Comparison of ENCODE assay signal across 16 cellular contexts in the genomic region with DNA sequence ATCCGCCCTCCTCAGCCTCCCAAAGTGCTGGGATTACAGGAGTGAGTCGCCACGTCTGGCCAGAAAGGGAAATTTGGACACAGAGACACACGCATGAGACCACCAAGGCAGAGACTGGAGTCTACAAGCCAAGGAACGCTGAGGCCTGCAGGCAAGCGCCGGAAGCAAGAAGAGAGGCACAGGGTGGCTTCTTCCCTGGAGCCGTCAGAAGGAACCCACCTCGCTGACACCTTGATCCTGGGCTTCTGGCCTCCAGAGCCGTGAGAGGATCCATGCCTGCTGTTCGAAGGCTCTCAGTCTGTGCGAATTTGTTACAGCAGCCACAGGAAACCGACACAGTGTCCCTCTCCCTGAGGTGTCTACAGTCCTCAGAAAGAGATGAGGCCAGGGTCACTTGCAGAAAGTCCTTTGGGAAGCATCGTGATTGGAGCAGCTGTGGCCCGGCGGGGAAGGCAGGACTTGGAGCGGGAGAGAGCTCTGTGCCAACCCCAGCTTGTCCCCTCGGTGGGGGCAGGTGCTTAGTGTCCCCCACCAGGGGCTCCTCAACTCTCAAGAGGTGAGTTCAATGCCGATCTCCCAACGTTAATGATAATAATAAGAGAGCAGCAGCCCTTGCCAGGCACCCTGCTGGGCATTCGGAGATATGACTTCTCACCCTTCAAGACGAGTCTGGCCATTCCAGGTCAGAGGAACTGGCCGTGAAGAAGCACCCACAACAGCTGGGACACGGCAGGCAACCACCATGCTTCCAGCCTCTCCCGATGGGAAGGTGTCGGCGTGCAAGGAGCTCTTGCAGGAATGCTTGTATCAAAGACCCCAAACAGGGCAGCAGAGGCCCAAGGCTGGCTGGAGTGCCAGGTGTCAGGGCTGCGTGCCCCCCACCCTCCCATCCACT.
DNase-seq lines count a peak whose midpoint lies in the region; ATAC-seq, FAIRE-seq and TF ChIP-seq lines count a peak whose summit lies in the region.
"Had no signal": no experiment of that assay in that cellular context is flagged by ENCODE, and none has a peak within 500 bp of the region (broad histone marks: within the 10 kb centered on the region; RNA-seq: fewer than 3 reads in every experiment).

No MANE protein-coding gene starts in this region.

- H4K20me1 ChIP-seq in osteoblast (ENCODE audit: insufficient read depth, low read length): no peaks in the 10 kb centered on the region

- POLR2A ChIA-PET in CD4-positive, alpha-beta T cell (lab: Charles Lee): interaction anchor here (1.0 to 5.4 kb wide), 2 partner anchors 37 to 67 kb away, joined by 3 to 93 read pairs; partner anchors contain the start of gene TNRC6C

- H3K27ac ChIP-seq in CD4-positive, alpha-beta T cell (ENCODE audit: low read depth, low read length): no peak overlapping the region
- no peak overlapping the region for H3K27ac ChIP-seq in osteoblast (ENCODE audit: low read depth, low read length)

- ATAC-seq in CD4-positive, alpha-beta T cell (ENCODE audit: poor library complexity): no peak
- ATAC-seq in HG03378 (IDR thresholded peaks at IDR 0.05; ENCODE audit: unreplicated experiment): no peak
- ATAC-seq: CD8-positive, alpha-beta T cell; HepG2 had no signal

- no peak overlapping the region for H3K4me3 Mint-ChIP-seq in CD4-positive, alpha-beta T cell
- H3K4me3 Mint-ChIP-seq in HFFc6 (no peak overlapping the region), chondrocyte (ENCODE audit: unreplicated experiment) (no peak overlapping the region)
- H3K4me3 Mint-ChIP-seq: CD8-positive, alpha-beta T cell had no signal

- peaks cover 34% of the 10 kb centered on the region for H3K4me1 Mint-ChIP-seq in CD4-positive, alpha-beta T cell (ENCODE audit: low read depth)
- peaks cover 17% of the 10 kb centered on the region for H3K4me1 Mint-ChIP-seq in HFFc6 (ENCODE audit: low read depth)
- H3K4me1 Mint-ChIP-seq in chondrocyte (ENCODE audit: low read depth): peaks cover 14% of the 10 kb centered on the region

- peaks cover 10% of the 10 kb centered on the region for H3K4me1 ChIP-seq in osteoblast (ENCODE audit: insufficient read depth, low read length)

- no peaks in the 10 kb centered on the region for H3K27me3 Mint-ChIP-seq in CD4-positive, alpha-beta T cell
- H3K27me3 Mint-ChIP-seq in HFFc6 (ENCODE audit: insufficient read depth) (peaks cover 48% of the 10 kb centered on the region), chondrocyte (ENCODE audit: low read depth) (peaks cover 65% of the 10 kb centered on the region)

- TF ChIP-seq CTCF in CD4-positive, alpha-beta T cell (IDR thresholded peaks at IDR 0.05): no peak
- TF ChIP-seq CTCF in HFFc6 (IDR thresholded peaks at IDR 0.05) (peak; percentile 27), chondrocyte (IDR thresholded peaks at IDR 0.05) (no peak), osteoblast (IDR thresholded peaks at IDR 0.05; ENCODE audit: extremely low read depth, low read depth, low read length) (no peak)

- H3K9me3 Mint-ChIP-seq in CD4-positive, alpha-beta T cell: no peaks in the 10 kb centered on the region
- H3K9me3 Mint-ChIP-seq in HFFc6 (no peaks in the 10 kb centered on the region), chondrocyte (ENCODE audit: low read depth) (no peaks in the 10 kb centered on the region)
- H3K9me3 Mint-ChIP-seq: CD8-positive, alpha-beta T cell had no signal

- peak overlapping the region; percentile 74 for H3K27ac Mint-ChIP-seq in CD4-positive, alpha-beta T cell
- H3K27ac Mint-ChIP-seq in HFFc6: no peak overlapping the region
- H3K27ac Mint-ChIP-seq in chondrocyte (ENCODE audit: unreplicated experiment): no peak overlapping the region

- DNase-seq in CD4-positive, alpha-beta T cell: peak in 1 of 10 experiments; percentile 2
- DNase-seq in HFFc6 (no peak), chondrocyte (ENCODE audit: low spot score) (peak; percentile 65), osteoblast (ENCODE audit: insufficient read length, low spot score, missing footprints) (peak; percentile 61), NCI-H526 treated with DMSO at 0.1 percent for 48 hours (lab: John Stamatoyannopoulos, UW) (no peak), GM12892 (ENCODE audit: insufficient read length) (no peak), activated gamma-delta T cell treated with Interleukin-2 at 50 U/mL for 16 hours (no peak)
- DNase-seq: CD8-positive, alpha-beta T cell; DMS79; KG1; NCI-H1092; NCI-H510A treated with DMSO at 0.1 percent for 48 hours; SIG-M5 had no signal

- CTCF ChIA-PET in CD4-positive, alpha-beta T cell (lab: Charles Lee): interaction anchor here (0.6 kb wide), 1 partner anchor 565 kb away, joined by 3 read pairs; no protein-coding TSS in a partner anchor

- no peaks in the 10 kb centered on the region for H3K36me3 ChIP-seq in osteoblast (ENCODE audit: insufficient read depth, low read length)

- no peak overlapping the region for H2AFZ ChIP-seq in osteoblast (ENCODE audit: low read length)

- H3K79me2 ChIP-seq in osteoblast (ENCODE audit: insufficient read depth, low read length): no peaks in the 10 kb centered on the region

- no peak for TF ChIP-seq POLR2A in GM12892 (IDR thresholded peaks at IDR 0.05; ENCODE audit: low read depth, low read length)

- no peaks in the 10 kb centered on the region for H3K9me3 ChIP-seq in CD4-positive, alpha-beta T cell (ENCODE audit: control insufficient read depth, low read length)
- no peaks in the 10 kb centered on the region for H3K9me3 ChIP-seq in osteoblast (ENCODE audit: low read depth, low read length)

- no peaks in the 10 kb centered on the region for H3K27me3 ChIP-seq in CD4-positive, alpha-beta T cell (ENCODE audit: control insufficient read depth, insufficient read depth, low read length)
- peaks cover 37% of the 10 kb centered on the region for H3K27me3 ChIP-seq in osteoblast (ENCODE audit: insufficient read depth, low read length)

- H3K4me3 ChIP-seq in osteoblast (ENCODE audit: insufficient read depth, low read length): no peak overlapping the region

- no peak overlapping the region for H3K4me2 ChIP-seq in osteoblast (ENCODE audit: insufficient read depth, low read length)

- peaks cover 4% of the 10 kb centered on the region for H3K36me3 Mint-ChIP-seq in CD4-positive, alpha-beta T cell (ENCODE audit: low read depth)
- no peaks in the 10 kb centered on the region for H3K36me3 Mint-ChIP-seq in HFFc6 (ENCODE audit: low read depth)
- no peaks in the 10 kb centered on the region for H3K36me3 Mint-ChIP-seq in chondrocyte (ENCODE audit: low read depth)
- H3K36me3 Mint-ChIP-seq: CD8-positive, alpha-beta T cell had no signal

- FAIRE-seq in GM12892 (lab: Jason Lieb, UNC): no peak
- FAIRE-seq: D721Med, HepG2 had no signal

- intact Hi-C loops in CD4-positive, alpha-beta T cell (cut with DNase I, micrococcal nuclease): loop anchor here (2.0 to 10.0 kb wide), 5 partner anchors 55 to 533 kb away; no protein-coding TSS in a partner anchor

Comparison
In these comparisons a context has a peak if more than half of its experiments do, and no peak if none do; other contexts are left out.
1. DNase-seq: peak in chondrocyte (single experiment) and osteoblast (single experiment); none in HFFc6 (single experiment), NCI-H526 treated with DMSO at 0.1 percent for 48 hours (single experiment), GM12892 (single experiment) and activated gamma-delta T cell treated with Interleukin-2 at 50 U/mL for 16 hours (single experiment).